ENCODE assay signal across 21 cellular contexts in genomic region chr2:161708350-161708974, GRCh38.
DNase-seq lines count a peak whose midpoint lies in the region; ATAC-seq lines count a peak whose summit lies in the region.
"Had no signal": no experiment of that assay in that cellular context is flagged by ENCODE, and none has a peak within 500 bp of the region (broad histone marks: within the 10 kb centered on the region; RNA-seq: fewer than 3 reads in every experiment).

No MANE protein-coding gene starts in this region.

- in situ Hi-C loops in HAP-1 (cut with MboI; ENCODE audit: low sequenced_read_pairs): no loop called here

- no peak overlapping the region for H3K4me3 ChIP-seq in HAP-1
- H3K4me3 ChIP-seq: cardiac muscle cell, left lung, sigmoid colon had no signal

- peaks cover 4% of the 10 kb centered on the region for H3K4me1 Mint-ChIP-seq in activated CD8-positive, alpha-beta memory T cell treated with anti-CD3 and anti-CD28 coated beads, Interleukin-2, amount 10 ng/mL, durations not matched to agents 7 days and 5 days
- H3K4me1 Mint-ChIP-seq in T-helper 17 cell: peaks cover 12% of the 10 kb centered on the region
- H3K4me1 Mint-ChIP-seq in natural killer cell treated with Interleukin-12 subunit alpha and Interleukin-12 subunit beta and Interleukin-15 and Interleukin-18, amount 100 ng/mL, for 72 hours (ENCODE audit: low read depth in 2 of 2): peaks cover 3 to 8% of the 10 kb centered on the region in 2 donors

- H3K4me3 Mint-ChIP-seq in activated CD8-positive, alpha-beta memory T cell treated with anti-CD3 and anti-CD28 coated beads, Interleukin-2, amount 10 ng/mL, durations not matched to agents 7 days and 5 days: peak overlapping the region; percentile 18
- peak overlapping the region; percentile 67 for H3K4me3 Mint-ChIP-seq in T-helper 17 cell
- peak overlapping the region; percentile 63 for H3K4me3 Mint-ChIP-seq in natural killer cell treated with Interleukin-12 subunit alpha and Interleukin-12 subunit beta and Interleukin-15 and Interleukin-18, amount 100 ng/mL, for 72 hours

- no peaks in the 10 kb centered on the region for H3K36me3 Mint-ChIP-seq in activated CD8-positive, alpha-beta memory T cell treated with anti-CD3 and anti-CD28 coated beads, Interleukin-2, amount 10 ng/mL, durations not matched to agents 7 days and 5 days
- H3K36me3 Mint-ChIP-seq in T-helper 17 cell (ENCODE audit: low read depth): no peaks in the 10 kb centered on the region
- no peaks in the 10 kb centered on the region for H3K36me3 Mint-ChIP-seq in natural killer cell treated with Interleukin-12 subunit alpha and Interleukin-12 subunit beta and Interleukin-15 and Interleukin-18, amount 100 ng/mL, for 72 hours
- H3K36me3 Mint-ChIP-seq: CD4-positive, CD25-positive, alpha-beta regulatory T cell had no signal

- DNase-seq in activated CD8-positive, alpha-beta memory T cell treated with anti-CD3 and anti-CD28 coated beads, Interleukin-2, amount 10 ng/mL, durations not matched to agents 7 days and 5 days: no peak
- DNase-seq in activated CD8-positive, alpha-beta memory T cell treated with anti-CD3 and anti-CD28 coated beads for 24 hours: no peak
- DNase-seq in T-helper 17 cell (no peak), NCI-H524 (lab: John Stamatoyannopoulos, UW) (no peak), HAP-1 (ENCODE audit: low spot score in 2 of 2) (no peak)
- DNase-seq in natural killer cell treated with Interleukin-12 subunit alpha and Interleukin-12 subunit beta and Interleukin-15 and Interleukin-18, amount 100 ng/mL, for 72 hours (ENCODE audit: low spot score): no peak
- DNase-seq: ACHN; activated CD4-positive, alpha-beta T cell treated with anti-CD3 and anti-CD28 coated beads, Interleukin-2, amount 50 U/mL, for 1 hour; DMS79 treated with DMSO at 0.1 percent for 48 hours; erythroblast; HFFc6; Karpas-422; left lung; NCI-H1105 treated with DMSO at 0.1 percent for 48 hours; NCI-H82; nucleus accumbens; sigmoid colon had no signal

- H3K9me3 ChIP-seq in T-helper 17 cell (ENCODE audit: control insufficient read depth, low read length, poor library complexity, severe bottlenecking) (no peaks in the 10 kb centered on the region), HAP-1 (no peaks in the 10 kb centered on the region)
- H3K9me3 ChIP-seq: left lung, sigmoid colon had no signal

- H3K9me3 Mint-ChIP-seq in activated CD8-positive, alpha-beta memory T cell treated with anti-CD3 and anti-CD28 coated beads, Interleukin-2, amount 10 ng/mL, durations not matched to agents 7 days and 5 days (ENCODE audit: low read depth): no peaks in the 10 kb centered on the region
- no peaks in the 10 kb centered on the region for H3K9me3 Mint-ChIP-seq in natural killer cell treated with Interleukin-12 subunit alpha and Interleukin-12 subunit beta and Interleukin-15 and Interleukin-18, amount 100 ng/mL, for 72 hours
- H3K9me3 Mint-ChIP-seq: HFFc6 had no signal

- peaks cover 5% of the 10 kb centered on the region for H3K27me3 Mint-ChIP-seq in activated CD8-positive, alpha-beta memory T cell treated with anti-CD3 and anti-CD28 coated beads, Interleukin-2, amount 10 ng/mL, durations not matched to agents 7 days and 5 days
- peaks cover 5% of the 10 kb centered on the region for H3K27me3 Mint-ChIP-seq in T-helper 17 cell
- H3K27me3 Mint-ChIP-seq in natural killer cell treated with Interleukin-12 subunit alpha and Interleukin-12 subunit beta and Interleukin-15 and Interleukin-18, amount 100 ng/mL, for 72 hours: no peaks in the 10 kb centered on the region

- no peak for ATAC-seq in activated CD8-positive, alpha-beta memory T cell treated with anti-CD3 and anti-CD28 coated beads, Interleukin-2, amount 10 ng/mL, durations not matched to agents 7 days and 5 days
- ATAC-seq in GM21360 (IDR thresholded peaks at IDR 0.05; ENCODE audit: unreplicated experiment) (peak; percentile 48), T-helper 17 cell (peak; percentile 48), esophagus mucosa (no peak)
- no peak for ATAC-seq in natural killer cell treated with Interleukin-12 subunit alpha and Interleukin-12 subunit beta and Interleukin-15 and Interleukin-18, amount 100 ng/mL, for 72 hours
- ATAC-seq: left lung had no signal

- no peaks in the 10 kb centered on the region for H3K4me1 ChIP-seq in HAP-1
- H3K4me1 ChIP-seq: left lung, sigmoid colon had no signal

- CTCF ChIA-PET in activated CD8-positive, alpha-beta memory T cell treated with anti-CD3 and anti-CD28 coated beads, Interleukin-2, amount 10 ng/mL, durations not matched to agents 7 days and 5 days (lab: Charles Lee): no interaction called here

- no peak overlapping the region for H3K27ac Mint-ChIP-seq in activated CD8-positive, alpha-beta memory T cell treated with anti-CD3 and anti-CD28 coated beads, Interleukin-2, amount 10 ng/mL, durations not matched to agents 7 days and 5 days
- peak overlapping the region; percentile 96 for H3K27ac Mint-ChIP-seq in T-helper 17 cell
- H3K27ac Mint-ChIP-seq in natural killer cell treated with Interleukin-12 subunit alpha and Interleukin-12 subunit beta and Interleukin-15 and Interleukin-18, amount 100 ng/mL, for 72 hours: peak overlapping the region; percentile 24 to 64
- H3K27ac Mint-ChIP-seq: HFFc6 had no signal

- peaks cover 3% of the 10 kb centered on the region; the same call in 1 of the 2 replicates for H3K27me3 ChIP-seq in HAP-1 (ENCODE audit: low read depth)
- H3K27me3 ChIP-seq: cardiac muscle cell, left lung, sigmoid colon had no signal

- no peaks in the 10 kb centered on the region for H3K36me3 ChIP-seq in HAP-1 (replicated peaks)
- H3K36me3 ChIP-seq: cardiac muscle cell, left lung, sigmoid colon had no signal

Comparison
In these comparisons a context has a peak if more than half of its experiments do, and no peak if none do; other contexts are left out.
1. ATAC-seq: peak in GM21360 (single experiment) and T-helper 17 cell (single experiment); none in activated CD8-positive, alpha-beta memory T cell treated with anti-CD3 and anti-CD28 coated beads, Interleukin-2, amount 10 ng/mL, durations not matched to agents 7 days and 5 days (single experiment), natural killer cell treated with Interleukin-12 subunit alpha and Interleukin-12 subunit beta and Interleukin-15 and Interleukin-18, amount 100 ng/mL, for 72 hours (0 of 2) and esophagus mucosa (single experiment).
2. Peak in every context shown above with its lines, with median percentiles within 50 percentile points of each other: H3K4me3 Mint-ChIP-seq.